Comparison of ENCODE assay signal across 1 cellular context in the genomic region with DNA sequence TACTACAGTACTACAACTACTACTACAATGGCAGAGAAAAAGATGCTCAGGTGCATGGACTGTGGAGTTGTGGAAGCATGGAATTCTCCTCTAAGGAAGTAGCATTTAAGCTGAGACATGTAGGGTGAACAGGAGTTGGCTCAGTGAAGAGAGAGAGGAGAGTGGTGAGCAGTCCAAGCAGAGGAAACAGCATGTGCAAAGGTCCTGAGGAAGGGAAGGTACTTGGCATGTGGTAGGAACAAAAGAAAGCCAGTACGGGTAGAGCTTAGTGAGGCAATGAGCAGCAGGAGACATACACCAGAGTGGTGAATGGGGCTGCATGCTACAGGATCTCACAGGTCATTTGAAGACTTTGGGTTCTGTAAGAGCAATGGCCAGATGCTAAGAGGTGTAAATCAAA.
TF ChIP-seq lines count a peak whose summit lies in the region.

No MANE protein-coding gene starts in this region.

TF ChIP-seq in HEK293, 187 proteins besides CTCF, POLR2A, EP300 and RAD21 (continued from another document):
- TF ChIP-seq, protein P1, sequence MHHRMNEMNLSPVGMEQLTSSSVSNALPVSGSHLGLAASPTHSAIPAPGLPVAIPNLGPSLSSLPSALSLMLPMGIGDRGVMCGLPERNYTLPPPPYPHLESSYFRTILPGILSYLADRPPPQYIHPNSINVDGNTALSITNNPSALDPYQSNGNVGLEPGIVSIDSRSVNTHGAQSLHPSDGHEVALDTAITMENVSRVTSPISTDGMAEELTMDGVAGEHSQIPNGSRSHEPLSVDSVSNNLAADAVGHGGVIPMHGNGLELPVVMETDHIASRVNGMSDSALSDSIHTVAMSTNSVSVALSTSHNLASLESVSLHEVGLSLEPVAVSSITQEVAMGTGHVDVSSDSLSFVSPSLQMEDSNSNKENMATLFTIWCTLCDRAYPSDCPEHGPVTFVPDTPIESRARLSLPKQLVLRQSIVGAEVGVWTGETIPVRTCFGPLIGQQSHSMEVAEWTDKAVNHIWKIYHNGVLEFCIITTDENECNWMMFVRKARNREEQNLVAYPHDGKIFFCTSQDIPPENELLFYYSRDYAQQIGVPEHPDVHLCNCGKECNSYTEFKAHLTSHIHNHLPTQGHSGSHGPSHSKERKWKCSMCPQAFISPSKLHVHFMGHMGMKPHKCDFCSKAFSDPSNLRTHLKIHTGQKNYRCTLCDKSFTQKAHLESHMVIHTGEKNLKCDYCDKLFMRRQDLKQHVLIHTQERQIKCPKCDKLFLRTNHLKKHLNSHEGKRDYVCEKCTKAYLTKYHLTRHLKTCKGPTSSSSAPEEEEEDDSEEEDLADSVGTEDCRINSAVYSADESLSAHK (tag by site-specific recombination; IDR thresholded peaks at IDR 0.05): no peak
- peak; percentile 70 for TF ChIP-seq ZNF623 (tag by site-specific recombination; IDR thresholded peaks at IDR 0.05)
